26 cellular contexts compared by ENCODE assay signal in the genomic region with DNA sequence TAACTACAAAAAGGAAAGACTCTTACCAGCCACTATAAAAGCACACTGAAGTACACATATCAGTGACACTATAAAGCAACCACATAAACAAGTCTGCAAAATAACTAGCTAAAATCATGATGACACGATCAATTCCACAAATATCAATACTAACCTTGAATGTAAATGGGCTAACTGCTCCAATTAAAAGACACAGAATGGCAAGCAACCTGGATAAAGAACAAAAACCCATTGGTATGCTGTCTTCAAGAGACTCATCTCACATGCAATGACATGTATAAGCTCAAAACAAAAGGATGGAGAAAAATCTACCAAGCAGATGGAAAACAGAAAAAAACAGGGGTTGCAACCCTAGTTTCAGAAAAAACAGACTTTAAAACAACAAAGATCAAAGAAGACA.
"Had no signal": no experiment of that assay in that cellular context is flagged by ENCODE, and none has a peak within 500 bp of the region (broad histone marks: within the 10 kb centered on the region; RNA-seq: fewer than 3 reads in every experiment).

No MANE protein-coding gene starts in this region.

- H3K4me1 ChIP-seq: stomach, suprapubic skin, testis, thyroid gland, tibial artery, tibial nerve, transverse colon, upper lobe of left lung, upper lobe of right lung, uterus, vagina had no signal

- H3K36me3 ChIP-seq: stomach, suprapubic skin, thoracic aorta, thyroid gland, tibial artery, tibial nerve, transverse colon, upper lobe of left lung, upper lobe of right lung, uterus, vagina had no signal

- H3K27ac ChIP-seq: stomach, suprapubic skin, testis, thoracic aorta, thyroid gland, tibial artery, tibial nerve, transverse colon, upper lobe of left lung, upper lobe of right lung, uterus, vagina had no signal

- H3K9me3 ChIP-seq: suprapubic skin, testis, thyroid gland, upper lobe of right lung, uterus, vagina had no signal

- ATAC-seq: stimulated activated effector memory CD8-positive, alpha-beta T cell treated with anti-CD3 and anti-CD28 coated beads, Interleukin-12 subunit alpha, Interleukin-12 subunit beta, amount 100 ng/mL, for 72 hours; stimulated activated memory B cell treated with anti-CD40 and anti-IgM and Interleukin-4, amounts not matched to agents 10 μg/mL and 1 μg/mL and 100 μg/mL, for 72 hours; stimulated activated naive B cell treated with anti-CD40 and anti-IgM and Interleukin-4, amounts not matched to agents 10 μg/mL and 1 μg/mL and 100 μg/mL, for 72 hours; stimulated activated naive CD8-positive, alpha-beta T cell treated with anti-CD3 and anti-CD28 coated beads, Interleukin-15, amount 100 ng/mL, for 72 hours; stimulated activated naive CD8-positive, alpha-beta T cell treated with anti-CD3 and anti-CD28 coated beads, Interleukin-15, Interleukin-2, amounts not matched to agents 100 U/mL and 50 U/mL, for 24 hours; upper lobe of right lung had no signal

- FAIRE-seq: urothelium cell line had no signal

- H3K4me3 ChIP-seq: stomach, suprapubic skin, testis, thoracic aorta, thyroid gland, tibial artery, tibial nerve, transverse colon, upper lobe of left lung, upper lobe of right lung, uterus, vagina had no signal

- DNase-seq: stimulated activated CD4-positive, alpha-beta T cell treated with anti-CD3 and anti-CD28 coated beads, Interleukin-2, amount 100 ng/mL, for 24 hours; stimulated activated CD4-positive, alpha-beta T cell treated with anti-CD3 and anti-CD28 coated beads, Interleukin-4, amount 100 ng/mL, for 1 hour; stimulated activated CD4-positive, alpha-beta T cell treated with anti-CD3 and anti-CD28 coated beads, Interleukin-4, amount 100 ng/mL, for 24 hours; stimulated activated CD4-positive, alpha-beta T cell treated with anti-CD3 and anti-CD28 coated beads, Interleukin-4, amount 100 ng/mL, for 4 hours; stimulated activated naive B cell treated with anti-CD40 and anti-IgM and Interleukin-4, amounts not matched to agents 10 μg/mL and 1 μg/mL and 100 μg/mL, for 72 hours; stimulated activated naive CD4-positive, alpha-beta T cell; stimulated activated naive CD4-positive, alpha-beta T cell treated with Interleukin-2 at 50 U/mL for 16 hours; stimulated activated naive CD8-positive, alpha-beta T cell treated with anti-CD3 and anti-CD28 coated beads, Interleukin-15, amount 100 ng/mL, for 72 hours; stimulated activated naive CD8-positive, alpha-beta T cell treated with anti-CD3 and anti-CD28 coated beads, Interleukin-15, Interleukin-2, amounts not matched to agents 100 U/mL and 50 U/mL, for 24 hours; stomach; substantia nigra; testis; thyroid gland; tibial artery; transverse colon; trophoblast cell; upper lobe of left lung; upper lobe of right lung; uterus had no signal
